Comparison of ENCODE assay signal across 1 cellular context in genomic region chr1:24725209-24725651, GRCh38.
TF ChIP-seq lines count a peak whose summit lies in the region.

No MANE protein-coding gene starts in this region.

TF ChIP-seq in HepG2, 621 proteins besides CTCF, POLR2A, EP300 and RAD21 (continued from another document):
- TF ChIP-seq HIC2 (CRISPR knock-in tag; IDR thresholded peaks at IDR 0.05; ENCODE audit: low read depth) (0 out of 2 replicates have a peak, but pooled peaks have one; percentile 37), ZNF142 (CRISPR knock-in tag; IDR thresholded peaks at IDR 0.05) (no peak), PPARG (CRISPR knock-in tag; conservative IDR thresholded peaks at IDR 0.05) (0 out of 2 replicates have a peak, but pooled peaks have one; percentile 55), RFXANK (CRISPR knock-in tag; IDR thresholded peaks at IDR 0.05) (no peak)
